15 cellular contexts compared by ENCODE assay signal in genomic region chr6:157066781-157067491, GRCh38.
DNase-seq lines count a peak whose midpoint lies in the region; ATAC-seq and TF ChIP-seq lines count a peak whose summit lies in the region.
"Had no signal": no experiment of that assay in that cellular context is flagged by ENCODE, and none has a peak within 500 bp of the region (broad histone marks: within the 10 kb centered on the region; RNA-seq: fewer than 3 reads in every experiment).

No MANE protein-coding gene starts in this region.

- no peaks in the 10 kb centered on the region for H3K79me1 ChIP-seq in neuronal stem cell (ENCODE audit: low read depth, low read length)

- H3K36me3 Mint-ChIP-seq in activated CD4-positive, alpha-beta T cell treated with anti-CD3 and anti-CD28 coated beads, Interleukin-2, amount 10 ng/mL, durations not matched to agents 24 days and 14 days (ENCODE audit: low read depth) = peaks cover 4% of the 10 kb centered on the region
- H3K36me3 Mint-ChIP-seq: type B pancreatic cell had no signal

- peak overlapping the region; percentile 76 for H3K4me2 ChIP-seq in OCI-LY3 (ENCODE audit: low read length)
- no peak overlapping the region for H3K4me2 ChIP-seq in neuronal stem cell (ENCODE audit: insufficient read depth, low read length, poor library complexity, severe bottlenecking)

- no peak overlapping the region for H3K4me3 Mint-ChIP-seq in activated CD4-positive, alpha-beta T cell treated with anti-CD3 and anti-CD28 coated beads, Interleukin-2, amount 10 ng/mL, durations not matched to agents 24 days and 14 days
- H3K4me3 Mint-ChIP-seq: type B pancreatic cell had no signal

- peaks cover 21% of the 10 kb centered on the region for H3K79me2 ChIP-seq in OCI-LY3 (ENCODE audit: low read length)

- no peak overlapping the region for H3K4ac ChIP-seq in neuronal stem cell (ENCODE audit: low read length)

- H3K27me3 ChIP-seq in OCI-LY3 (ENCODE audit: low read depth, low read length) = no peaks in the 10 kb centered on the region
- no peaks in the 10 kb centered on the region for H3K27me3 ChIP-seq in neuronal stem cell (ENCODE audit: control insufficient read depth in 3 of 3, insufficient read depth in 3 of 3, low read depth in 1 of 3, low read length in 3 of 3)
- H3K27me3 ChIP-seq in lower lobe of right lung (ENCODE audit: low read depth) = no peaks in the 10 kb centered on the region
- H3K27me3 ChIP-seq: gastroesophageal sphincter, neutrophil had no signal

- H2BK12ac ChIP-seq in neuronal stem cell (ENCODE audit: low read length) = no peak overlapping the region

- peaks cover 37% of the 10 kb centered on the region for H3K4me1 Mint-ChIP-seq in activated CD4-positive, alpha-beta T cell treated with anti-CD3 and anti-CD28 coated beads, Interleukin-2, amount 10 ng/mL, durations not matched to agents 24 days and 14 days

- no peak overlapping the region for H2AK5ac ChIP-seq in neuronal stem cell (ENCODE audit: low read depth, low read length)

- peak overlapping the region; percentile 44 for H3K18ac ChIP-seq in neuronal stem cell (ENCODE audit: low read length)

- no peak overlapping the region for H2BK5ac ChIP-seq in neuronal stem cell (ENCODE audit: low read length)

- H3K4me1 ChIP-seq in OCI-LY3 (ENCODE audit: low read length) = peaks cover 57% of the 10 kb centered on the region
- peaks cover 12 to 18% of the 10 kb centered on the region in 2 donors for H3K4me1 ChIP-seq in neuronal stem cell (ENCODE audit: control insufficient read depth in 2 of 2, insufficient read depth in 1 of 2, low read depth in 1 of 2, low read length in 2 of 2)
- peaks cover 49% of the 10 kb centered on the region for H3K4me1 ChIP-seq in lower lobe of right lung

- H3K27ac Mint-ChIP-seq in activated CD4-positive, alpha-beta T cell treated with anti-CD3 and anti-CD28 coated beads, Interleukin-2, amount 10 ng/mL, durations not matched to agents 24 days and 14 days = peak overlapping the region; percentile 46
- H3K27ac Mint-ChIP-seq: type B pancreatic cell had no signal

- intact Hi-C loops in activated CD4-positive, alpha-beta T cell treated with anti-CD3 and anti-CD28 coated beads, Interleukin-2, amount 10 ng/mL, durations not matched to agents 24 days and 14 days (cut with micrococcal nuclease) = loop anchor here (5.0 kb wide), 1 partner anchor 35 kb away; no protein-coding TSS in a partner anchor
- intact Hi-C loops in lower lobe of right lung (cut with DNase I) = no loop called here

- no peaks in the 10 kb centered on the region for H3K9me3 Mint-ChIP-seq in activated CD4-positive, alpha-beta T cell treated with anti-CD3 and anti-CD28 coated beads, Interleukin-2, amount 10 ng/mL, durations not matched to agents 24 days and 14 days
- H3K9me3 Mint-ChIP-seq: type B pancreatic cell had no signal

- H2BK120ac ChIP-seq in neuronal stem cell (ENCODE audit: low read depth, low read length) = no peak overlapping the region

- no peak overlapping the region for H4K91ac ChIP-seq in neuronal stem cell (ENCODE audit: low read depth, low read length, poor library complexity)

- no peaks in the 10 kb centered on the region for H3K27me3 Mint-ChIP-seq in activated CD4-positive, alpha-beta T cell treated with anti-CD3 and anti-CD28 coated beads, Interleukin-2, amount 10 ng/mL, durations not matched to agents 24 days and 14 days
- H3K27me3 Mint-ChIP-seq: type B pancreatic cell had no signal

- no peak; the same call in 1 of the 2 replicates for TF ChIP-seq CTCF in OCI-LY3 (IDR thresholded peaks at IDR 0.05; ENCODE audit: low read depth, low read length)
- TF ChIP-seq CTCF in lower lobe of right lung (IDR thresholded peaks at IDR 0.05) = no peak

- H3K36me3 ChIP-seq in OCI-LY3 (replicated peaks; ENCODE audit: low read depth, low read length) (no peaks in the 10 kb centered on the region), neuronal stem cell (replicated peaks in 1 of 2; ENCODE audit: control insufficient read depth in 2 of 2, insufficient read depth in 2 of 2, low read length in 2 of 2) (no peaks in the 10 kb centered on the region), lower lobe of right lung (no peaks in the 10 kb centered on the region)
- H3K36me3 ChIP-seq: gastroesophageal sphincter, neutrophil had no signal

- WGBS in neuronal stem cell (ENCODE audit: extremely low coverage in 2 of 2, insufficient read length in 2 of 2, insufficient replicate concordance in 1 of 2), 2 donors = no CpG with 5 or more reads among the region's 6 CpGs

- ATAC-seq in lower lobe of right lung = no peak
- ATAC-seq: gastroesophageal sphincter had no signal

- no peak for DNase-seq in activated CD4-positive, alpha-beta T cell treated with anti-CD3 and anti-CD28 coated beads, Interleukin-2, amount 10 ng/mL, durations not matched to agents 24 days and 14 days
- no peak for DNase-seq in activated CD4-positive, alpha-beta T cell treated with anti-CD3 and anti-CD28 coated beads for 1 hour
- peak; percentile 50 for DNase-seq in cerebellar cortex (ENCODE audit: low spot score)
- no peak for DNase-seq in neuronal stem cell (ENCODE audit: low spot score)
- DNase-seq in medulla oblongata (ENCODE audit: extremely low spot score) = no peak
- no peak for DNase-seq in activated naive CD4-positive, alpha-beta T cell treated with Interleukin-2 at 50 U/mL for 16 hours
- no peak for DNase-seq in lower lobe of right lung
- DNase-seq: activated CD8-positive, alpha-beta memory T cell treated with anti-CD3 and anti-CD28 coated beads, Interleukin-2, amount 50 U/mL, for 4 hours; anterior cingulate cortex; HCEC 1CT; left cardiac atrium had no signal

- no peaks in the 10 kb centered on the region for H3K9me3 ChIP-seq in OCI-LY3 (ENCODE audit: insufficient read depth, low read length)
- no peaks in the 10 kb centered on the region for H3K9me3 ChIP-seq in neuronal stem cell (replicated peaks in 1 of 2; ENCODE audit: control insufficient read depth in 2 of 2, insufficient read depth in 1 of 2, low read depth in 1 of 2, low read length in 2 of 2)
- H3K9me3 ChIP-seq in lower lobe of right lung = no peaks in the 10 kb centered on the region
- H3K9me3 ChIP-seq: gastroesophageal sphincter, neutrophil had no signal

- H2AFZ ChIP-seq in OCI-LY3 (ENCODE audit: low read depth, low read length) = no peak overlapping the region
- H2AFZ ChIP-seq in neuronal stem cell (ENCODE audit: low read length) = no peak overlapping the region

- H3K14ac ChIP-seq in neuronal stem cell (ENCODE audit: low read length) = no peak overlapping the region

- H3K23ac ChIP-seq in neuronal stem cell (ENCODE audit: low read depth, low read length, poor library complexity) = no peak overlapping the region

- H4K20me1 ChIP-seq in OCI-LY3 (ENCODE audit: insufficient read depth, low read length) = peaks cover 14% of the 10 kb centered on the region

- H3K27ac ChIP-seq in OCI-LY3 (ENCODE audit: low read length) (no peak overlapping the region), neuronal stem cell (replicated peaks; ENCODE audit: low read length) (no peak overlapping the region), lower lobe of right lung (no peak overlapping the region)
- H3K27ac ChIP-seq: gastroesophageal sphincter, neutrophil had no signal

- H4K8ac ChIP-seq in neuronal stem cell (ENCODE audit: low read depth, low read length) = no peak overlapping the region

- H3K9ac ChIP-seq in OCI-LY3 (ENCODE audit: low read length) = no peak overlapping the region
- no peak overlapping the region for H3K9ac ChIP-seq in neuronal stem cell (ENCODE audit: low read depth, low read length, poor library complexity)

- no peak overlapping the region for H2BK15ac ChIP-seq in neuronal stem cell (ENCODE audit: low read length)

- H3K4me3 ChIP-seq in OCI-LY3 (ENCODE audit: low read length) (peak overlapping the region; percentile 51), neuronal stem cell (ENCODE audit: low read length in 2 of 2) (no peak overlapping the region), lower lobe of right lung (no peak overlapping the region)
- H3K4me3 ChIP-seq: gastroesophageal sphincter had no signal
